Comparison of ENCODE assay signal across 11 cellular contexts in genomic region chr2:61885896-61886603, GRCh38. TPM values are rescaled to one million over a fixed set of nuclear protein-coding genes. Genes with fewer than 3 reads are reported as not detected.
A peak's percentile ranks its signal among the peaks of the same experiment; 100 is the strongest.
DNase-seq lines count a peak whose midpoint lies in the region; ATAC-seq, FAIRE-seq and TF ChIP-seq lines count a peak whose summit lies in the region.
"Had no signal": no experiment of that assay in that cellular context is flagged by ENCODE, and none has a peak within 500 bp of the region (broad histone marks: within the 10 kb centered on the region; RNA-seq: fewer than 3 reads in every experiment).

No MANE protein-coding gene starts in this region.

- H3K36me3 ChIP-seq in OCI-LY7 (ENCODE audit: insufficient read depth, low read length), result peaks cover 71% of the 10 kb centered on the region
- H3K36me3 ChIP-seq in endothelial cell of umbilical vein (ENCODE audit: control insufficient read depth in 2 of 2, extremely low read depth in 1 of 2, insufficient read depth in 2 of 2, low read length in 2 of 2), result peaks cover 8 to 11% of the 10 kb centered on the region in 2 experiments
- H3K36me3 ChIP-seq in skeletal muscle satellite cell (ENCODE audit: insufficient read depth, low read length), result peaks cover 42% of the 10 kb centered on the region

- no peak for TF ChIP-seq POLR2A in endothelial cell of umbilical vein (IDR thresholded peaks at IDR 0.05; ENCODE audit: low read depth, low read length)

- DNase-seq in activated CD8-positive, alpha-beta memory T cell treated with anti-CD3 and anti-CD28 coated beads, Interleukin-2, amount 50 U/mL, for 4 hours, result peak; percentile 43
- DNase-seq in activated CD8-positive, alpha-beta memory T cell treated with anti-CD3 and anti-CD28 coated beads, Interleukin-2, amount 50 U/mL, for 48 hours, result no peak
- DNase-seq in OCI-LY7 (ENCODE audit: low spot score), result no peak
- no peak for DNase-seq in endothelial cell of umbilical vein (ENCODE audit: low read depth, low spot score)
- no peak for DNase-seq in OCI-M1 (lab: John Stamatoyannopoulos, UW)
- DNase-seq in NCI-H774 (lab: John Stamatoyannopoulos, UW), result no peak
- DNase-seq: dermis blood vessel endothelial cell; NK-92 treated with Interleukin-12 subunit alpha and Interleukin-12 subunit beta, amount 100 ng/mL, for 24 hours had no signal

- CTCF ChIA-PET in OCI-LY7 (lab: Charles Lee; ENCODE audit: unreplicated experiment), result no interaction called here
- CTCF ChIA-PET in endothelial cell of umbilical vein (lab: Charles Lee), result no interaction called here

- H3K9me3 ChIP-seq in OCI-LY7 (ENCODE audit: low read length) (no peaks in the 10 kb centered on the region), endothelial cell of umbilical vein (replicated peaks; ENCODE audit: control insufficient read depth, insufficient read depth, low read length) (no peaks in the 10 kb centered on the region), skeletal muscle satellite cell (replicated peaks; ENCODE audit: low read length) (no peaks in the 10 kb centered on the region)
- H3K9me3 ChIP-seq: right atrium auricular region had no signal

- no peaks in the 10 kb centered on the region for H3K9me1 ChIP-seq in endothelial cell of umbilical vein (replicated peaks; ENCODE audit: control insufficient read depth, extremely low read depth, insufficient read depth, low read length)

- no peak for ATAC-seq in GM21786 (IDR thresholded peaks at IDR 0.05; ENCODE audit: unreplicated experiment)

- BruUV-seq in OCI-LY7 (replicated peaks; lab: Mats Ljungman, UMichigan), result no TSS peak
- BruUV-seq in endothelial cell of umbilical vein (replicated peaks; lab: Mats Ljungman, UMichigan), result no TSS peak

- H3K4me2 ChIP-seq in OCI-LY7 (ENCODE audit: low read length) (peak overlapping the region; percentile 74), endothelial cell of umbilical vein (ENCODE audit: insufficient read depth, low read length) (peak overlapping the region; percentile 94), skeletal muscle satellite cell (ENCODE audit: low read length) (peak overlapping the region; percentile 92)

- POLR2A ChIA-PET in OCI-LY7 (lab: Charles Lee), result interaction anchor here (0.6 to 1.6 kb wide), 2 partner anchors 33 to 485 kb away, joined by 4 to 5 read pairs; partner anchors contain the start of gene FAM161A
- POLR2A ChIA-PET in endothelial cell of umbilical vein (lab: Charles Lee), result no interaction called here

- no peak overlapping the region for H3K9ac ChIP-seq in endothelial cell of umbilical vein (replicated peaks; ENCODE audit: extremely low read depth, insufficient read depth, low read length)
- H3K9ac ChIP-seq in skeletal muscle satellite cell (ENCODE audit: low read depth, low read length), result no peak overlapping the region

- H2AFZ ChIP-seq in OCI-LY7 (ENCODE audit: low read length), result no peak overlapping the region
- no peak overlapping the region for H2AFZ ChIP-seq in endothelial cell of umbilical vein (ENCODE audit: low read depth, low read length)

- H3K79me2 ChIP-seq in OCI-LY7 (ENCODE audit: insufficient read depth, low read depth, low read length) (peaks cover 57% of the 10 kb centered on the region), endothelial cell of umbilical vein (ENCODE audit: control insufficient read depth, insufficient read depth, low read length) (peaks cover 56% of the 10 kb centered on the region)

- H3K4me3 ChIP-seq in OCI-LY7 (ENCODE audit: low read depth, low read length, poor library complexity, severe bottlenecking), result peak overlapping the region; percentile 88
- peak overlapping the region in 1 of 3 experiments; percentile 98 for H3K4me3 ChIP-seq in endothelial cell of umbilical vein (replicated peaks in 1 of 3; ENCODE audit: insufficient read depth in 1 of 3, low read depth in 1 of 3, low read length in 3 of 3)
- peak overlapping the region; percentile 89 for H3K4me3 ChIP-seq in skeletal muscle satellite cell (ENCODE audit: low read length)

- no peak for FAIRE-seq in endothelial cell of umbilical vein (lab: Jason Lieb, UNC)

- TF ChIP-seq CTCF in OCI-LY7 (conservative IDR thresholded peaks at IDR 0.05; ENCODE audit: low read length) (no peak), endothelial cell of umbilical vein (IDR thresholded peaks at IDR 0.05; ENCODE audit: extremely low read depth in 1 of 2, insufficient read depth in 1 of 2, low read depth in 1 of 2, low read length in 2 of 2) (no peak)

- H3K4me1 ChIP-seq in OCI-LY7 (ENCODE audit: insufficient read depth, low read length, poor library complexity, severe bottlenecking), result peaks cover 22% of the 10 kb centered on the region
- H3K4me1 ChIP-seq in endothelial cell of umbilical vein (ENCODE audit: control insufficient read depth, extremely low read depth, insufficient read depth, low read length), result peaks cover 11% of the 10 kb centered on the region
- H3K4me1 ChIP-seq in skeletal muscle satellite cell (ENCODE audit: control insufficient read depth, insufficient read depth, low read length), result peaks cover 12% of the 10 kb centered on the region

- H4K20me1 ChIP-seq in OCI-LY7 (ENCODE audit: insufficient read depth, low read length) (peaks cover 23% of the 10 kb centered on the region), endothelial cell of umbilical vein (replicated peaks; ENCODE audit: control insufficient read depth, extremely low read depth, insufficient read depth, low read length) (no peaks in the 10 kb centered on the region)

- intact Hi-C loops in OCI-LY7 (cut with micrococcal nuclease; ENCODE audit: unreplicated experiment) (no loop called here), endothelial cell of umbilical vein (cut with micrococcal nuclease) (no loop called here)

- dilution Hi-C loops in endothelial cell of umbilical vein (cut with MboI; ENCODE audit: extremely low pct_ligation_motif_present, low sequenced_read_pairs), result no loop called here

- H3K27me3 ChIP-seq in endothelial cell of umbilical vein (ENCODE audit: control insufficient read depth in 2 of 2, insufficient read depth in 2 of 2, low read length in 2 of 2) (no peaks in the 10 kb centered on the region), skeletal muscle satellite cell (ENCODE audit: control insufficient read depth, insufficient read depth, low read length) (no peaks in the 10 kb centered on the region)
- H3K27me3 ChIP-seq: right atrium auricular region had no signal

- H3K9me2 ChIP-seq in OCI-LY7 (ENCODE audit: insufficient read depth, low read length), result no peaks in the 10 kb centered on the region

- H3K27ac ChIP-seq in OCI-LY7 (ENCODE audit: low read depth, low read length, poor library complexity, severe bottlenecking), result no peak overlapping the region
- no peak overlapping the region for H3K27ac ChIP-seq in endothelial cell of umbilical vein (ENCODE audit: insufficient read depth, low read depth, low read length)
- H3K27ac ChIP-seq: right atrium auricular region had no signal

TF ChIP-seq in endothelial cell of umbilical vein, 7 proteins besides CTCF, POLR2A, EP300 and RAD21 (continues in another document):
- TF ChIP-seq JUN (IDR thresholded peaks at IDR 0.05; ENCODE audit: borderline replicate concordance, insufficient read depth, insufficient read length, low read depth) (no peak), POLR2AphosphoS5 (IDR thresholded peaks at IDR 0.05; ENCODE audit: insufficient read depth, low read depth, low read length) (no peak), MYC (IDR thresholded peaks at IDR 0.05; ENCODE audit: low read depth, low read length) (no peak), FOS (IDR thresholded peaks at IDR 0.05; ENCODE audit: borderline replicate concordance, insufficient read depth, low read length) (no peak), EZH2 (IDR thresholded peaks at IDR 0.05; ENCODE audit: borderline replicate concordance, low read depth, low read length, severe bottlenecking) (no peak)

RNA-seq across cellular contexts. Expression of gene CCT4, which starts 2.4 kb away (rescaled TPM):
- total RNA-seq in OCI-LY7 (2014; rRNA removed; shearing (Covaris generic)), result 144 and 196 TPM in 2 replicates
- 192 and 232 TPM in 2 replicates for total RNA-seq in OCI-LY7 (2022)
- 220 and 222 TPM in 2 replicates for total RNA-seq in endothelial cell of umbilical vein
- polyA plus RNA-seq in endothelial cell of umbilical vein, result 57.3 and 78.5 TPM in 2 replicates
- polyA plus RNA-seq in endothelial cell of umbilical vein (2011; cell fraction: cytosol; rRNA removed), result 112 and 114 TPM in 2 replicates
- polyA plus RNA-seq in endothelial cell of umbilical vein (2011; cell fraction: nucleus; rRNA removed), result 64.5 and 78.0 TPM in 2 replicates
- polyA plus RNA-seq in endothelial cell of umbilical vein (2012), result 209 and 246 TPM in 2 replicates
- polyA minus RNA-seq in endothelial cell of umbilical vein, result 77.2 and 78.8 TPM in 2 replicates
- 109 TPM for polyA minus RNA-seq in endothelial cell of umbilical vein (2011; cell fraction: cytosol; rRNA and poly(A)+ RNA removed)
- polyA minus RNA-seq in endothelial cell of umbilical vein (2011; cell fraction: nucleus; rRNA and poly(A)+ RNA removed), result 50.7 and 53.8 TPM in 2 replicates
- 175 and 177 TPM in 2 replicates for total RNA-seq in skeletal muscle satellite cell (2012; rRNA removed)

RNA-seq across cellular contexts. Expression of gene COMMD1, which starts 19.4 kb away (rescaled TPM):
- 22.1 and 22.6 TPM in 2 replicates for total RNA-seq in OCI-LY7 (2014; rRNA removed; shearing (Covaris generic))
- total RNA-seq in OCI-LY7 (2022), result 17.7 and 22.0 TPM in 2 replicates
- total RNA-seq in endothelial cell of umbilical vein, result 39.5 and 42.0 TPM in 2 replicates
- polyA plus RNA-seq in endothelial cell of umbilical vein, result 54.3 and 57.1 TPM in 2 replicates
- polyA plus RNA-seq in endothelial cell of umbilical vein (2011; cell fraction: cytosol; rRNA removed), result 65.2 and 66.2 TPM in 2 replicates
- 34.6 and 35.6 TPM in 2 replicates for polyA plus RNA-seq in endothelial cell of umbilical vein (2011; cell fraction: nucleus; rRNA removed)
- 75.9 and 88.2 TPM in 2 replicates for polyA plus RNA-seq in endothelial cell of umbilical vein (2012)
- 24.9 and 25.7 TPM in 2 replicates for polyA minus RNA-seq in endothelial cell of umbilical vein
- 7.5 TPM for polyA minus RNA-seq in endothelial cell of umbilical vein (2011; cell fraction: cytosol; rRNA and poly(A)+ RNA removed)
- polyA minus RNA-seq in endothelial cell of umbilical vein (2011; cell fraction: nucleus; rRNA and poly(A)+ RNA removed), result 22.4 and 30.2 TPM in 2 replicates
- total RNA-seq in skeletal muscle satellite cell (2012; rRNA removed), result 53.5 and 54.0 TPM in 2 replicates

RNA-seq across cellular contexts. Expression of gene FAM161A, which starts 32.2 kb away (rescaled TPM):
- 1.8 and 3.5 TPM in 2 replicates for total RNA-seq in OCI-LY7 (2014; rRNA removed; shearing (Covaris generic))
- total RNA-seq in OCI-LY7 (2022) (4.6 and 6.3 TPM in 2 replicates), endothelial cell of umbilical vein (5.9 and 6.1 TPM in 2 replicates)
- 0.57 and 0.81 TPM in 2 replicates for polyA plus RNA-seq in endothelial cell of umbilical vein
- polyA plus RNA-seq in endothelial cell of umbilical vein (2011; cell fraction: cytosol; rRNA removed), result 0.70 and 0.87 TPM in 2 replicates
- 3.0 and 3.7 TPM in 2 replicates for polyA plus RNA-seq in endothelial cell of umbilical vein (2011; cell fraction: nucleus; rRNA removed)
- polyA plus RNA-seq in endothelial cell of umbilical vein (2012), result 2.4 and 3.0 TPM in 2 replicates
- 0.51 and 0.90 TPM in 2 replicates for polyA minus RNA-seq in endothelial cell of umbilical vein
- 0.51 TPM for polyA minus RNA-seq in endothelial cell of umbilical vein (2011; cell fraction: cytosol; rRNA and poly(A)+ RNA removed)
- 1.0 and 1.5 TPM in 2 replicates for polyA minus RNA-seq in endothelial cell of umbilical vein (2011; cell fraction: nucleus; rRNA and poly(A)+ RNA removed)
- 1.5 and 2.2 TPM in 2 replicates for total RNA-seq in skeletal muscle satellite cell (2012; rRNA removed)
